In genomic region chr20:16729565-16730460, GRCh38 we compare ENCODE assay signal across 8 cellular contexts. TPM values are rescaled to one million over a fixed set of nuclear protein-coding genes. Genes with fewer than 3 reads are reported as not detected.
A peak's percentile ranks its signal among the peaks of the same experiment; 100 is the strongest.
DNase-seq lines count a peak whose midpoint lies in the region; ATAC-seq and TF ChIP-seq lines count a peak whose summit lies in the region.

SNRPB2 (plus strand) TSS chr20:16730026; CDS start chr20:16731703, 1,677 bp downstream.

- peak; percentile 99 for ATAC-seq in GM21717 (IDR thresholded peaks at IDR 0.05; ENCODE audit: unreplicated experiment)
- ATAC-seq in activated T-cell treated with anti-CD3 and anti-CD28 coated beads, Interleukin-2, amount 50 U/mL, for 4 hours: peak; percentile 93 to 95
- peak; percentile 100 for ATAC-seq in esophagus mucosa

- no peaks in the 10 kb centered on the region for H3K9me3 ChIP-seq in muscle layer of colon (ENCODE audit: low read length)

- peaks cover 5% of the 10 kb centered on the region for H3K9me3 Mint-ChIP-seq in activated T-cell treated with anti-CD3 and anti-CD28 coated beads, Interleukin-2, amount 50 U/mL, for 4 hours

- peak; percentile 86 for DNase-seq in DMS153 treated with DMSO at 0.1 percent for 48 hours (lab: John Stamatoyannopoulos, UW; ENCODE audit: unreplicated experiment)
- peak; percentile 94 for DNase-seq in KBM-7
- peak; percentile 86 for DNase-seq in activated T-cell treated with anti-CD3 and anti-CD28 coated beads, Interleukin-2, amount 50 U/mL, for 4 hours
- DNase-seq in stimulated activated CD8-positive, alpha-beta memory T cell treated with anti-CD3 and anti-CD28 coated beads, Interleukin-7, amount 100 ng/mL, for 24 hours (ENCODE audit: low read depth): peak; percentile 77

- no peaks in the 10 kb centered on the region for H3K27me3 ChIP-seq in muscle layer of colon (ENCODE audit: control insufficient read depth in 1 of 2, insufficient read depth in 2 of 2, low read length in 2 of 2)

- H3K27me3 Mint-ChIP-seq in activated T-cell treated with anti-CD3 and anti-CD28 coated beads, Interleukin-2, amount 50 U/mL, for 4 hours (ENCODE audit: low read depth): peaks cover 19% of the 10 kb centered on the region

- H3K9ac ChIP-seq in muscle layer of colon (ENCODE audit: low read length): peak within 1 kb of the TSS; percentile 99

- peaks cover 23% of the 10 kb centered on the region for H3K36me3 Mint-ChIP-seq in activated T-cell treated with anti-CD3 and anti-CD28 coated beads, Interleukin-2, amount 50 U/mL, for 4 hours (ENCODE audit: insufficient read depth)

- H3K4me3 ChIP-seq in muscle layer of colon (ENCODE audit: low read depth in 1 of 2, low read length in 2 of 2): peak within 1 kb of the TSS; percentile 67 to 98

- H3K4me1 Mint-ChIP-seq in activated T-cell treated with anti-CD3 and anti-CD28 coated beads, Interleukin-2, amount 50 U/mL, for 4 hours (ENCODE audit: low read depth): peaks cover 50% of the 10 kb centered on the region

- H3K4me3 Mint-ChIP-seq in activated T-cell treated with anti-CD3 and anti-CD28 coated beads, Interleukin-2, amount 50 U/mL, for 4 hours: peak within 1 kb of the TSS; percentile 99

- H3K4me1 ChIP-seq in muscle layer of colon (ENCODE audit: insufficient read depth, low read length): peaks cover 29% of the 10 kb centered on the region

- H3K27ac ChIP-seq in muscle layer of colon (ENCODE audit: low read depth, low read length): peak within 1 kb of the TSS; percentile 45

- peaks cover 28% of the 10 kb centered on the region for H3K36me3 ChIP-seq in muscle layer of colon (ENCODE audit: insufficient read depth, low read length)

- in situ Hi-C loops in KBM-7 (cut with MboI; ENCODE audit: low pct_unique_long_range_greater_than_20kb, low sequenced_read_pairs): no loop called here

TF ChIP-seq in PFSK-1, 5 proteins besides CTCF, POLR2A, EP300 and RAD21:
- TF ChIP-seq FOXP2 (optimal IDR thresholded peaks at IDR 0.05; ENCODE audit: borderline replicate concordance, extremely low read depth, extremely low read length, insufficient read depth): peak; percentile 55
- 0 out of 2 replicates have a peak, but pooled peaks have one; percentile 87 for TF ChIP-seq SIN3A (IDR thresholded peaks at IDR 0.05; ENCODE audit: borderline replicate concordance, insufficient read depth, low read length)
- no peak for TF ChIP-seq REST (IDR thresholded peaks at IDR 0.05; ENCODE audit: insufficient read depth in 1 of 2, low read depth in 2 of 2, low read length in 2 of 2)
- TF ChIP-seq POLR2AphosphoS5 (IDR thresholded peaks at IDR 0.05; ENCODE audit: low read depth, low read length): peak; percentile 79
- TF ChIP-seq TAF1 (IDR thresholded peaks at IDR 0.05; ENCODE audit: borderline replicate concordance, insufficient read depth, low read length): peak; percentile 87; the same call in 1 of the 2 replicates

RNA-seq across cellular contexts. Expression of gene SNRPB2, which starts in this region (rescaled TPM):
- polyA plus RNA-seq in PFSK-1 (2012; ENCODE audit: insufficient read length, low read depth): 56.0 TPM
- total RNA-seq in activated T-cell treated with anti-CD3 and anti-CD28 coated beads, Interleukin-2, amount 50 U/mL, for 4 hours: 100 to 1,000 TPM; 147 to 166 (median 158) TPM
- total RNA-seq in esophagus mucosa: 27.3 TPM

Comparison
In these comparisons a context has a peak if more than half of its experiments do, and no peak if none do; other contexts are left out.
1. Peak in every context shown above with its lines: DNase-seq, ATAC-seq, H3K4me3 ChIP-seq and H3K27ac ChIP-seq.